Comparison of ENCODE assay signal across 10 cellular contexts in genomic region chr5:166979576-166979975, GRCh38. TPM values are rescaled to one million over a fixed set of nuclear protein-coding genes. Genes with fewer than 3 reads are reported as not detected.
DNase-seq lines count a peak whose midpoint lies in the region; ATAC-seq and TF ChIP-seq lines count a peak whose summit lies in the region.
"Had no signal": no experiment of that assay in that cellular context is flagged by ENCODE, and none has a peak within 500 bp of the region (broad histone marks: within the 10 kb centered on the region; RNA-seq: fewer than 3 reads in every experiment).

No MANE protein-coding gene starts in this region.

- no peak for TF ChIP-seq POLR2A in uterus (IDR thresholded peaks at IDR 0.05)

- no peaks in the 10 kb centered on the region for H3K36me3 Mint-ChIP-seq in natural killer cell
- H3K36me3 Mint-ChIP-seq: CD8-positive, alpha-beta T cell had no signal

- H3K4me1 Mint-ChIP-seq in natural killer cell, result peaks cover 0 to 5% of the 10 kb centered on the region in 2 donors

- no peaks in the 10 kb centered on the region for H3K36me3 ChIP-seq in left ventricle myocardium inferior
- no peaks in the 10 kb centered on the region for H3K36me3 ChIP-seq in endocrine pancreas (ENCODE audit: control insufficient read depth, insufficient read depth, low read length)
- no peaks in the 10 kb centered on the region for H3K36me3 ChIP-seq in uterus

- H3K4me1 ChIP-seq in left ventricle myocardium inferior (peaks cover 17% of the 10 kb centered on the region), endocrine pancreas (ENCODE audit: control insufficient read depth, insufficient read depth, low read length) (peaks cover 7% of the 10 kb centered on the region), uterus (peaks cover 0 to 9% of the 10 kb centered on the region in 2 donors)

- H3K27me3 Mint-ChIP-seq in natural killer cell (ENCODE audit: low read depth in 2 of 2), result peaks cover 8 to 11% of the 10 kb centered on the region in 2 donors

- no peak for ATAC-seq in left ventricle myocardium superior
- no peak for ATAC-seq in natural killer cell
- no peak for ATAC-seq in HG02678 (IDR thresholded peaks at IDR 0.05; ENCODE audit: unreplicated experiment)
- no peak for ATAC-seq in HG03460 (IDR thresholded peaks at IDR 0.05; ENCODE audit: unreplicated experiment)

- TF ChIP-seq CTCF in left ventricle myocardium inferior (IDR thresholded peaks at IDR 0.05; ENCODE audit: borderline replicate concordance), result no peak
- TF ChIP-seq CTCF in natural killer cell (IDR thresholded peaks at IDR 0.05), result no peak
- no peak for TF ChIP-seq CTCF in uterus (IDR thresholded peaks at IDR 0.05)

- H3K9me3 ChIP-seq in left ventricle myocardium inferior (replicated peaks) (no peaks in the 10 kb centered on the region), endocrine pancreas (ENCODE audit: control insufficient read depth, low read length) (no peaks in the 10 kb centered on the region), uterus (no peaks in the 10 kb centered on the region)

- H3K27me3 ChIP-seq in left ventricle myocardium inferior (ENCODE audit: low read depth) (peaks cover 44% of the 10 kb centered on the region), endocrine pancreas (ENCODE audit: control insufficient read depth, insufficient read depth, low read length) (peaks cover 13% of the 10 kb centered on the region), uterus (peaks cover 0 to 23% of the 10 kb centered on the region in 2 donors)

- H3K27ac Mint-ChIP-seq in natural killer cell, result no peak overlapping the region
- H3K27ac Mint-ChIP-seq: CD8-positive, alpha-beta T cell had no signal

- H3K9me3 Mint-ChIP-seq in natural killer cell, result no peaks in the 10 kb centered on the region
- H3K9me3 Mint-ChIP-seq: CD8-positive, alpha-beta T cell had no signal

- H3K27ac ChIP-seq in left ventricle myocardium inferior (replicated peaks) (no peak overlapping the region), uterus (no peak overlapping the region)

- H3K4me3 Mint-ChIP-seq in natural killer cell, result peak overlapping the region; percentile 61

- H3K4me3 ChIP-seq in left ventricle myocardium inferior, result peak overlapping the region; percentile 63
- H3K4me3 ChIP-seq in endocrine pancreas (ENCODE audit: control insufficient read depth, insufficient read depth, low read length), result peak overlapping the region; percentile 40
- H3K4me3 ChIP-seq in uterus, result peak overlapping the region; percentile 25 to 39

- no peak for DNase-seq in left ventricle myocardium inferior
- DNase-seq in left ventricle myocardium superior, result no peak
- DNase-seq in natural killer cell, result no peak
- DNase-seq in uterus, result no peak
- DNase-seq in activated effector memory CD4-positive, alpha-beta T cell treated with Interleukin-2 at 50 U/mL for 16 hours, result no peak
- DNase-seq: CD8-positive, alpha-beta T cell; stimulated activated CD4-positive, alpha-beta T cell treated with anti-CD3 and anti-CD28 coated beads, Interleukin-12 subunit alpha, Interleukin-12 subunit beta, amount 100 ng/mL, for 4 hours had no signal

- no peak overlapping the region for H3K9ac ChIP-seq in endocrine pancreas (ENCODE audit: control insufficient read depth, insufficient read depth, low read length)

- intact Hi-C loops in left ventricle myocardium inferior (cut with micrococcal nuclease), result no loop called here
- intact Hi-C loops in left ventricle myocardium superior (cut with micrococcal nuclease), result no loop called here
- intact Hi-C loops in natural killer cell (cut with micrococcal nuclease), result no loop called here
- intact Hi-C loops in uterus (cut with DNase I; ENCODE audit: low total_unique reads), result no loop called here

RNA-seq across cellular contexts. Expression of gene TENM2, which starts 0.7 kb away (rescaled TPM):
- total RNA-seq in left ventricle myocardium inferior (198 TPM), left ventricle myocardium superior (197 TPM), natural killer cell (not detected), uterus (1 to 10 TPM in 1 of 4 donors, under 1 TPM in 2, not detected in 1; 0.09 to 5.9 (median 0.29) TPM)
- total RNA-seq: CD8-positive, alpha-beta T cell had no signal

Comparison
In these comparisons a context has a peak if more than half of its experiments do, and no peak if none do; other contexts are left out.
1. RNA of gene TENM2, which starts 0.7 kb away (total RNA-seq): 198 TPM in left ventricle myocardium inferior (single experiment) and 197 TPM in left ventricle myocardium superior (single experiment); 0.09 to 5.9 TPM in uterus and not detected in natural killer cell; every median in the first group is over 10 times any median in the second.
2. Peak in every context shown above with its lines, with median percentiles within 50 percentile points of each other: H3K4me3 ChIP-seq.